ENCODE assay signal across 12 cellular contexts in the genomic region with DNA sequence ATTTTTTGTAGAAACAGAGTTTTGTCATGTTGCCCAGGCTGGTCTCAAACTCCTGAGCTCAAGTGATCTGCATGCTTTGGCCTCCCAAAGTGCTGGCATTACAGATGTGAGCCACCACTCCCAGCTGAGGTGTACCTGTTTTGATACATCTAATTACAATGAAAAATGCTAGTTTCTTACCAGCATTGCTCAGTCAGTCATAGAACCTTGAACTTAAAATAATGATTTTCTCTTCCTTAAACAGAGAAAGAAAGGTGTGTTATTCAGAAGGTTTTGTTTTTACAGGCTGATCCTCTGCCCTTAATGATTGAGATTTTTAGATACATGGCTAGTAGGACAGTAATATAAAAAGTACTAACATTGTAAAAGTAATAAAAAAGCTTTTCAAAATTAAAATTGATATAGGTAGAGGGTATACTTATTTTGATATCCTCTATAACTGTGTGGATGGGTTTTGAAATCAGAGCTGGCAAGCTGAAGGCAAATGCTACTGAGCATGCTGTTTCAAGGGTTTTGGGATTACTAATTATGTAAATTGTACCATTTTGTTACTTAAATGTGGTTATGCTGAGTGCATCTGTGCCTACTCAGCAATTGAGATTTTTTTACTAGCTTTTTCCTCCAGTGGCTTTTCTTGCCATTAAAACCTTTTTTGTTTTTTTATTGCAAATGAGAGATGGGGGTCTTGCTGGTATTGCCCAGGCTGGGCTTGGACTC. TPM values are rescaled to one million over a fixed set of nuclear protein-coding genes. Genes with fewer than 3 reads are reported as not detected.
A peak's percentile ranks its signal among the peaks of the same experiment; 100 is the strongest.
DNase-seq lines count a peak whose midpoint lies in the region; ATAC-seq and TF ChIP-seq lines count a peak whose summit lies in the region.
"Had no signal": no experiment of that assay in that cellular context is flagged by ENCODE, and none has a peak within 500 bp of the region (broad histone marks: within the 10 kb centered on the region; RNA-seq: fewer than 3 reads in every experiment).

No MANE protein-coding gene starts in this region.

- TF ChIP-seq POLR2A in erythroblast (IDR thresholded peaks at IDR 0.05; ENCODE audit: low read length) = no peak

- H3K27me3 ChIP-seq in left lung = no peaks in the 10 kb centered on the region

- peak; percentile 76 for ATAC-seq in GM18858 (IDR thresholded peaks at IDR 0.05; ENCODE audit: unreplicated experiment)
- ATAC-seq in GM21423 (IDR thresholded peaks at IDR 0.05; ENCODE audit: unreplicated experiment) = peak; percentile 76
- peak; percentile 66 for ATAC-seq in HG03196 (IDR thresholded peaks at IDR 0.05; ENCODE audit: unreplicated experiment)
- ATAC-seq in left lung = peak; percentile 12

- peaks cover 0 to 6% of the 10 kb centered on the region in 2 donors for H3K36me3 ChIP-seq in left lung

- no peak for TF ChIP-seq CTCF in left lung (IDR thresholded peaks at IDR 0.05)

- H3K27ac ChIP-seq in left lung = no peak overlapping the region

- intact Hi-C loops in left lung (cut with DNase I) = no loop called here

- H3K4me1 ChIP-seq in left lung = peaks cover 0 to 37% of the 10 kb centered on the region in 2 donors

- no peaks in the 10 kb centered on the region for H3K9me3 ChIP-seq in left lung

- DNase-seq in left lung (no peak), OCI-M1 (lab: John Stamatoyannopoulos, UW) (no peak), amniotic stem cell (lab: John Stamatoyannopoulos, UW) (no peak), AG08395 (ENCODE audit: low spot score) (no peak), erythroblast (lab: John Stamatoyannopoulos, UW) (no peak)
- DNase-seq: KG1; NCI-H510A; nephron progenitor cell; stimulated activated CD4-positive, alpha-beta T cell treated with anti-CD3 and anti-CD28 coated beads, Interleukin-2, amount 100 ng/mL, for 48 hours had no signal

- no peak overlapping the region for H3K4me3 ChIP-seq in left lung

RNA-seq across cellular contexts. Expression of a gene that starts 16.1 kb away (rescaled TPM):
- 100 to 1,000 TPM; 120 to 155 TPM for total RNA-seq in left lung

Comparison
In these comparisons a context has a peak if more than half of its experiments do, and no peak if none do; other contexts are left out.
1. ATAC-seq: peak in every context shown above with its lines; median percentile 76 in GM18858; 76 in GM21423; 66 in HG03196; 12 in left lung.